Comparison of ENCODE assay signal across 8 cellular contexts in genomic region chr3:111737712-111738097, GRCh38.
DNase-seq lines count a peak whose midpoint lies in the region; ATAC-seq and TF ChIP-seq lines count a peak whose summit lies in the region.

No MANE protein-coding gene starts in this region.

- no peak overlapping the region for H3K27ac Mint-ChIP-seq in activated CD8-positive, alpha-beta T cell treated with anti-CD3 and anti-CD28 coated beads for 36 hours
- H3K27ac Mint-ChIP-seq in activated CD8-positive, alpha-beta T cell treated with anti-CD3 and anti-CD28 coated beads, Interleukin-2, amount 10 ng/mL, durations not matched to agents 7 days and 5 days, result no peak overlapping the region

- H4K8ac ChIP-seq in mesendoderm (ENCODE audit: low read depth, low read length), result no peak overlapping the region

- CTCF ChIA-PET in activated CD8-positive, alpha-beta T cell treated with anti-CD3 and anti-CD28 coated beads for 36 hours (lab: Charles Lee), result interaction anchor here (1.2 kb wide), 1 partner anchor 21 kb away, joined by 4 read pairs; no protein-coding TSS in a partner anchor
- CTCF ChIA-PET in activated CD8-positive, alpha-beta T cell treated with anti-CD3 and anti-CD28 coated beads, Interleukin-2, amount 10 ng/mL, durations not matched to agents 7 days and 5 days (lab: Charles Lee), result interaction anchor here (1.3 kb wide), 1 partner anchor 122 kb away, joined by 4 read pairs; no protein-coding TSS in a partner anchor

- peaks cover 1% of the 10 kb centered on the region for H3K9me3 Mint-ChIP-seq in activated CD8-positive, alpha-beta T cell treated with anti-CD3 and anti-CD28 coated beads for 36 hours
- H3K9me3 Mint-ChIP-seq in activated CD8-positive, alpha-beta T cell treated with anti-CD3 and anti-CD28 coated beads, Interleukin-2, amount 10 ng/mL, durations not matched to agents 7 days and 5 days (ENCODE audit: insufficient read depth), result no peaks in the 10 kb centered on the region

- no peak overlapping the region for H2BK120ac ChIP-seq in mesendoderm (ENCODE audit: low read depth, low read length)

- no peak overlapping the region for H3K56ac ChIP-seq in mesendoderm (ENCODE audit: low read length)

- no peak overlapping the region for H3K4ac ChIP-seq in mesendoderm (ENCODE audit: low read depth, low read length)

- no peaks in the 10 kb centered on the region for H3K27me3 ChIP-seq in left ventricle myocardium inferior (ENCODE audit: low read depth)
- H3K27me3 ChIP-seq in upper lobe of left lung, result no peaks in the 10 kb centered on the region
- no peaks in the 10 kb centered on the region for H3K27me3 ChIP-seq in effector memory CD4-positive, alpha-beta T cell (replicated peaks; ENCODE audit: control insufficient read depth, insufficient read depth, low read length, poor library complexity, severe bottlenecking)
- H3K27me3 ChIP-seq in mesendoderm (ENCODE audit: insufficient read depth, low read length, poor library complexity), result no peaks in the 10 kb centered on the region

- TF ChIP-seq POLR2A in upper lobe of left lung (IDR thresholded peaks at IDR 0.05), result no peak

- ATAC-seq in activated CD8-positive, alpha-beta T cell treated with anti-CD3 and anti-CD28 coated beads for 36 hours, result peak; percentile 47
- ATAC-seq in activated CD8-positive, alpha-beta T cell treated with anti-CD3 and anti-CD28 coated beads, Interleukin-2, amount 10 ng/mL, durations not matched to agents 7 days and 5 days, result no peak
- ATAC-seq in upper lobe of left lung (ENCODE audit: low FRiP score in 2 of 2), result peak; percentile 64 to 70

- H2BK15ac ChIP-seq in mesendoderm (replicated peaks; ENCODE audit: low read depth), result no peak overlapping the region

- H3K79me2 ChIP-seq in mesendoderm (ENCODE audit: control insufficient read depth, insufficient read depth, low read length), result no peaks in the 10 kb centered on the region

- H3K9ac ChIP-seq in mesendoderm (ENCODE audit: low read length), result no peak overlapping the region

- peaks cover 20% of the 10 kb centered on the region for H3K4me1 Mint-ChIP-seq in activated CD8-positive, alpha-beta T cell treated with anti-CD3 and anti-CD28 coated beads for 36 hours (ENCODE audit: low read depth)
- peaks cover 29% of the 10 kb centered on the region for H3K4me1 Mint-ChIP-seq in activated CD8-positive, alpha-beta T cell treated with anti-CD3 and anti-CD28 coated beads, Interleukin-2, amount 10 ng/mL, durations not matched to agents 7 days and 5 days (ENCODE audit: low read depth)

- WGBS in upper lobe of left lung, 2 donors, result 37 to 49% methylated on average over 2 to 3 of the region's 3 CpGs
- WGBS in mesendoderm (ENCODE audit: extremely low coverage, insufficient coverage, low lambda C conversion rate), result no CpG with 5 or more reads among the region's 3 CpGs

- H3K23ac ChIP-seq in mesendoderm (ENCODE audit: low read length), result no peak overlapping the region

- intact Hi-C loops in activated CD8-positive, alpha-beta T cell treated with anti-CD3 and anti-CD28 coated beads for 36 hours (cut with micrococcal nuclease), result no loop called here
- intact Hi-C loops in left ventricle myocardium inferior (cut with micrococcal nuclease), result loop anchor here (5.0 kb wide), 2 partner anchors 125 to 230 kb away; no protein-coding TSS in a partner anchor

- H3K79me1 ChIP-seq in mesendoderm (ENCODE audit: low read length), result no peaks in the 10 kb centered on the region

- POLR2A ChIA-PET in activated CD8-positive, alpha-beta T cell treated with anti-CD3 and anti-CD28 coated beads for 36 hours (lab: Charles Lee), result no interaction called here
- POLR2A ChIA-PET in activated CD8-positive, alpha-beta T cell treated with anti-CD3 and anti-CD28 coated beads, Interleukin-2, amount 10 ng/mL, durations not matched to agents 7 days and 5 days (lab: Charles Lee), result no interaction called here

- no peak overlapping the region for H2AK5ac ChIP-seq in mesendoderm (ENCODE audit: low read length)

- no peak overlapping the region for H3K4me2 ChIP-seq in mesendoderm (ENCODE audit: low read length)

- H3K4me3 ChIP-seq in left ventricle myocardium inferior (no peak overlapping the region), upper lobe of left lung (no peak overlapping the region), mesendoderm (ENCODE audit: low read length) (no peak overlapping the region)
- no peak overlapping the region for H3K4me3 ChIP-seq in effector memory CD4-positive, alpha-beta T cell (ENCODE audit: insufficient read depth, low read depth, low read length, poor library complexity, severe bottlenecking)

- H3K36me3 ChIP-seq in left ventricle myocardium inferior (no peaks in the 10 kb centered on the region), upper lobe of left lung (no peaks in the 10 kb centered on the region), mesendoderm (ENCODE audit: control insufficient read depth, insufficient read depth, low read length) (no peaks in the 10 kb centered on the region)
- H3K36me3 ChIP-seq in effector memory CD4-positive, alpha-beta T cell (ENCODE audit: control insufficient read depth, insufficient read depth, low read length), result no peaks in the 10 kb centered on the region

- no peaks in the 10 kb centered on the region for H3K27me3 Mint-ChIP-seq in activated CD8-positive, alpha-beta T cell treated with anti-CD3 and anti-CD28 coated beads for 36 hours
- H3K27me3 Mint-ChIP-seq in activated CD8-positive, alpha-beta T cell treated with anti-CD3 and anti-CD28 coated beads, Interleukin-2, amount 10 ng/mL, durations not matched to agents 7 days and 5 days (ENCODE audit: low read depth), result no peaks in the 10 kb centered on the region

- H3K4me1 ChIP-seq in left ventricle myocardium inferior, result peaks cover 70% of the 10 kb centered on the region
- H3K4me1 ChIP-seq in upper lobe of left lung, result peaks cover 7 to 14% (median 11%) of the 10 kb centered on the region in 4 donors
- H3K4me1 ChIP-seq in effector memory CD4-positive, alpha-beta T cell (ENCODE audit: control insufficient read depth, insufficient read depth, low read length, poor library complexity, severe bottlenecking), result no peaks in the 10 kb centered on the region
- no peaks in the 10 kb centered on the region for H3K4me1 ChIP-seq in mesendoderm (ENCODE audit: control insufficient read depth, low read depth, low read length)

- TF ChIP-seq EP300 in upper lobe of left lung (IDR thresholded peaks at IDR 0.05), result peak in 1 of 4 donors; percentile 59

- TF ChIP-seq CTCF in activated CD8-positive, alpha-beta T cell treated with anti-CD3 and anti-CD28 coated beads for 36 hours (IDR thresholded peaks at IDR 0.05), result no peak
- TF ChIP-seq CTCF in left ventricle myocardium inferior (IDR thresholded peaks at IDR 0.05; ENCODE audit: borderline replicate concordance), result no peak
- TF ChIP-seq CTCF in upper lobe of left lung (IDR thresholded peaks at IDR 0.05), result no peak

- peaks cover 13% of the 10 kb centered on the region for H3K36me3 Mint-ChIP-seq in activated CD8-positive, alpha-beta T cell treated with anti-CD3 and anti-CD28 coated beads for 36 hours (ENCODE audit: low read depth)
- H3K36me3 Mint-ChIP-seq in activated CD8-positive, alpha-beta T cell treated with anti-CD3 and anti-CD28 coated beads, Interleukin-2, amount 10 ng/mL, durations not matched to agents 7 days and 5 days (ENCODE audit: low read depth), result peaks cover 16% of the 10 kb centered on the region

- H3K4me3 Mint-ChIP-seq in activated CD8-positive, alpha-beta T cell treated with anti-CD3 and anti-CD28 coated beads for 36 hours, result no peak overlapping the region
- no peak overlapping the region for H3K4me3 Mint-ChIP-seq in activated CD8-positive, alpha-beta T cell treated with anti-CD3 and anti-CD28 coated beads, Interleukin-2, amount 10 ng/mL, durations not matched to agents 7 days and 5 days

- DNase-seq in activated CD8-positive, alpha-beta T cell treated with anti-CD3 and anti-CD28 coated beads for 36 hours, result no peak
- no peak for DNase-seq in activated CD8-positive, alpha-beta T cell treated with anti-CD3 and anti-CD28 coated beads, Interleukin-2, amount 10 ng/mL, durations not matched to agents 7 days and 5 days
- peak; percentile 74 for DNase-seq in NCI-H2029 (lab: John Stamatoyannopoulos, UW)
- peak; percentile 31 for DNase-seq in left ventricle myocardium inferior
- peak in 1 of 2 donors; percentile 69 for DNase-seq in upper lobe of left lung
- no peak for DNase-seq in effector memory CD4-positive, alpha-beta T cell
- DNase-seq in NCI-H524 treated with DMSO at 0.1 percent for 48 hours (lab: John Stamatoyannopoulos, UW), result no peak
- no peak for DNase-seq in mesendoderm

- no peaks in the 10 kb centered on the region for H3K9me3 ChIP-seq in left ventricle myocardium inferior (replicated peaks)
- no peaks in the 10 kb centered on the region for H3K9me3 ChIP-seq in upper lobe of left lung
- H3K9me3 ChIP-seq in effector memory CD4-positive, alpha-beta T cell (ENCODE audit: control insufficient read depth, low read length), result no peaks in the 10 kb centered on the region

- no peak overlapping the region for H3K18ac ChIP-seq in mesendoderm (ENCODE audit: low read length)

- H3K27ac ChIP-seq in left ventricle myocardium inferior (replicated peaks) (peak overlapping the region; percentile 92), upper lobe of left lung (peak overlapping the region in 3 of 4 donors; percentile 14 to 49 (median 36)), mesendoderm (ENCODE audit: low read depth, low read length) (no peak overlapping the region)
- H3K27ac ChIP-seq in effector memory CD4-positive, alpha-beta T cell (ENCODE audit: insufficient read depth, low read length, poor library complexity, severe bottlenecking), result no peak overlapping the region

- H4K5ac ChIP-seq in mesendoderm (ENCODE audit: low read length), result no peak overlapping the region

- no peak overlapping the region for H2BK5ac ChIP-seq in mesendoderm (ENCODE audit: low read length)

Comparison
In these comparisons a context has a peak if more than half of its experiments do, and no peak if none do; other contexts are left out.
1. DNase-seq: peak in NCI-H2029 (single experiment) and left ventricle myocardium inferior (single experiment); none in activated CD8-positive, alpha-beta T cell treated with anti-CD3 and anti-CD28 coated beads for 36 hours (single experiment), activated CD8-positive, alpha-beta T cell treated with anti-CD3 and anti-CD28 coated beads, Interleukin-2, amount 10 ng/mL, durations not matched to agents 7 days and 5 days (single experiment), effector memory CD4-positive, alpha-beta T cell (0 of 3), NCI-H524 treated with DMSO at 0.1 percent for 48 hours (single experiment) and mesendoderm (single experiment).
2. H3K27ac ChIP-seq: peak in left ventricle myocardium inferior (single experiment) and upper lobe of left lung (3 of 4); none in effector memory CD4-positive, alpha-beta T cell (single experiment) and mesendoderm (single experiment).